1 cellular context compared by ENCODE assay signal in genomic region chr4:19684079-19684478, GRCh38.
TF ChIP-seq lines count a peak whose summit lies in the region.

No MANE protein-coding gene starts in this region.

TF ChIP-seq in HEK293, 187 proteins besides CTCF, POLR2A, EP300 and RAD21 (continued from another document):
- TF ChIP-seq ZNF518A (tag by site-specific recombination; conservative IDR thresholded peaks at IDR 0.05; ENCODE audit: low read depth), result no peak
- TF ChIP-seq FEZF1 (tag by site-specific recombination; IDR thresholded peaks at IDR 0.05), result peak; percentile 80
- no peak for TF ChIP-seq ZFP37 (tag by site-specific recombination; IDR thresholded peaks at IDR 0.05)
- TF ChIP-seq PATZ1 (tag by site-specific recombination; IDR thresholded peaks at IDR 0.05), result no peak
- TF ChIP-seq ZNF354C (tag by site-specific recombination; IDR thresholded peaks at IDR 0.05; ENCODE audit: borderline replicate concordance, low read depth), result no peak
- peak; percentile 59; the same call in 1 of the 2 replicates for TF ChIP-seq ZNF843 (tag by site-specific recombination; IDR thresholded peaks at IDR 0.05)
- TF ChIP-seq HOXD13 (CRISPR knock-in tag; IDR thresholded peaks at IDR 0.05; ENCODE audit: borderline replicate concordance), result no peak
- TF ChIP-seq ZNF324 (tag by site-specific recombination; IDR thresholded peaks at IDR 0.05), result no peak
- TF ChIP-seq ZNF704 (tag by site-specific recombination; IDR thresholded peaks at IDR 0.05), result no peak
- TF ChIP-seq IKZF3 (tag by site-specific recombination; IDR thresholded peaks at IDR 0.05), result 0 out of 2 replicates have a peak, but pooled peaks have one; percentile 20
- TF ChIP-seq WT1 (tag by site-specific recombination; IDR thresholded peaks at IDR 0.05), result peak; percentile 73
- TF ChIP-seq ZSCAN5A (tag by site-specific recombination; IDR thresholded peaks at IDR 0.05), result no peak
- TF ChIP-seq OSR2 (tag by site-specific recombination; IDR thresholded peaks at IDR 0.05), result 0 out of 2 replicates have a peak, but pooled peaks have one; percentile 8
- TF ChIP-seq MEIS1 (CRISPR knock-in tag; IDR thresholded peaks at IDR 0.05; ENCODE audit: borderline replicate concordance), result no peak
- TF ChIP-seq ZNF654 (tag by site-specific recombination; IDR thresholded peaks at IDR 0.05; ENCODE audit: low read depth), result no peak
- peak; percentile 91 for TF ChIP-seq PRDM6 (tag by site-specific recombination; IDR thresholded peaks at IDR 0.05)
